Comparison of ENCODE assay signal across 9 cellular contexts in the genomic region with DNA sequence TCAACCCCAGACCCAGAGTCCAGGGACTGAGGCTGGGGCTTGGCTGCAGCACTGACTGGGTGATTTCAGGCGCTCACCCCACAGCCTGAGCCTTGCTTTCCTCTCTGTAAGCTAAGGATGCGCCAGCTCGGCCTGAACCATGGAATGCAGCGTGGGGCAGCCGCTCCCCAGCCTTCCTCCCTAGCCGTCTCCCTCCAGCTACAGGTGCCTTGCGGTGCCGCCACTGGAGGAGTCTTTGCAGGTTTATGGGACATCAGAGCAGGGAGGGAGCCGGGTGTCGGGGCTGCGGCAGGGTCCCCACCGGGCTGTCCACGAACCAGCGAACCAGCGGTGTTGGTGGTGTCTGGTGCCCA. TPM values are rescaled to one million over a fixed set of nuclear protein-coding genes. Genes with fewer than 3 reads are reported as not detected.
A peak's percentile ranks its signal among the peaks of the same experiment; 100 is the strongest.
DNase-seq lines count a peak whose midpoint lies in the region; ATAC-seq and TF ChIP-seq lines count a peak whose summit lies in the region.
"Had no signal": no experiment of that assay in that cellular context is flagged by ENCODE, and none has a peak within 500 bp of the region (broad histone marks: within the 10 kb centered on the region; RNA-seq: fewer than 3 reads in every experiment).

No MANE protein-coding gene starts in this region.

- peaks cover 19% of the 10 kb centered on the region for H3K4me1 ChIP-seq in lower lobe of right lung
- peaks cover 15% of the 10 kb centered on the region for H3K4me1 ChIP-seq in suprapubic skin

- peak overlapping the region; percentile 67 for H3K4me3 Mint-ChIP-seq in T-helper 1 cell treated with Interleukin-12 subunit alpha and Interleukin-12 subunit beta and Interleukin-4 antibody, amounts not matched to agents 30 μg/mL and 1 μg/mL, for 36 hours
- H3K4me3 Mint-ChIP-seq in central memory CD8-positive, alpha-beta T cell: peak overlapping the region; percentile 79

- H3K4me1 Mint-ChIP-seq in T-helper 1 cell treated with Interleukin-12 subunit alpha and Interleukin-12 subunit beta and Interleukin-4 antibody, amounts not matched to agents 30 μg/mL and 1 μg/mL, for 36 hours (ENCODE audit: low read depth): peaks cover 19% of the 10 kb centered on the region
- peaks cover 56% of the 10 kb centered on the region for H3K4me1 Mint-ChIP-seq in central memory CD8-positive, alpha-beta T cell

- peak overlapping the region; percentile 31 for H3K27ac ChIP-seq in lower lobe of right lung
- no peak overlapping the region for H3K27ac ChIP-seq in suprapubic skin

- H3K27ac Mint-ChIP-seq in T-helper 1 cell treated with Interleukin-12 subunit alpha and Interleukin-12 subunit beta and Interleukin-4 antibody, amounts not matched to agents 30 μg/mL and 1 μg/mL, for 36 hours: no peak overlapping the region
- H3K27ac Mint-ChIP-seq in central memory CD8-positive, alpha-beta T cell (ENCODE audit: low read depth): no peak overlapping the region

- TF ChIP-seq POLR2A in suprapubic skin (IDR thresholded peaks at IDR 0.05): no peak

- TF ChIP-seq EP300 in suprapubic skin (IDR thresholded peaks at IDR 0.05): no peak

- no peaks in the 10 kb centered on the region for H3K36me3 ChIP-seq in lower lobe of right lung
- H3K36me3 ChIP-seq in suprapubic skin: no peaks in the 10 kb centered on the region

- peaks cover 6% of the 10 kb centered on the region for H3K27me3 ChIP-seq in lower lobe of right lung (ENCODE audit: low read depth)
- no peaks in the 10 kb centered on the region for H3K27me3 ChIP-seq in suprapubic skin

- H3K4me3 ChIP-seq in lower lobe of right lung (peak overlapping the region; percentile 61), suprapubic skin (peak overlapping the region; percentile 67)

- intact Hi-C loops in lower lobe of right lung (cut with DNase I): no loop called here

- peaks cover 5% of the 10 kb centered on the region for H3K36me3 Mint-ChIP-seq in T-helper 1 cell treated with Interleukin-12 subunit alpha and Interleukin-12 subunit beta and Interleukin-4 antibody, amounts not matched to agents 30 μg/mL and 1 μg/mL, for 36 hours (ENCODE audit: low read depth)
- H3K36me3 Mint-ChIP-seq in central memory CD8-positive, alpha-beta T cell (ENCODE audit: insufficient read depth): peaks cover 17% of the 10 kb centered on the region

- no peak for TF ChIP-seq CTCF in lower lobe of right lung (IDR thresholded peaks at IDR 0.05)
- TF ChIP-seq CTCF in suprapubic skin (IDR thresholded peaks at IDR 0.05): no peak

- peaks cover 5% of the 10 kb centered on the region for H3K9me3 Mint-ChIP-seq in T-helper 1 cell treated with Interleukin-12 subunit alpha and Interleukin-12 subunit beta and Interleukin-4 antibody, amounts not matched to agents 30 μg/mL and 1 μg/mL, for 36 hours
- no peaks in the 10 kb centered on the region for H3K9me3 Mint-ChIP-seq in central memory CD8-positive, alpha-beta T cell

- H3K9me3 ChIP-seq in lower lobe of right lung (no peaks in the 10 kb centered on the region), suprapubic skin (no peaks in the 10 kb centered on the region)

- WGBS in suprapubic skin: 56% methylated on average over 2 of the region's 15 CpGs

- no peak for DNase-seq in T-helper 1 cell
- DNase-seq in central memory CD8-positive, alpha-beta T cell (ENCODE audit: low spot score in 2 of 2): no peak
- DNase-seq in lower lobe of right lung: no peak
- no peak for DNase-seq in suprapubic skin (ENCODE audit: low spot score in 2 of 2)
- no peak for DNase-seq in kidney glomerular epithelial cell (lab: John Stamatoyannopoulos, UW)
- no peak for DNase-seq in cerebellar nuclear complex (lab: John Stamatoyannopoulos, UW)
- DNase-seq: NCI-H2081 had no signal

- peak; percentile 13 for ATAC-seq in central memory CD8-positive, alpha-beta T cell (replicated peaks; ENCODE audit: extremely low read depth, poor library complexity, severe bottlenecking)
- peak; percentile 69 to 75 for ATAC-seq in lower lobe of right lung
- no peak for ATAC-seq in HG03108 (IDR thresholded peaks at IDR 0.05; ENCODE audit: unreplicated experiment)

- H3K27me3 Mint-ChIP-seq in T-helper 1 cell treated with Interleukin-12 subunit alpha and Interleukin-12 subunit beta and Interleukin-4 antibody, amounts not matched to agents 30 μg/mL and 1 μg/mL, for 36 hours (ENCODE audit: low read depth): peaks cover 21% of the 10 kb centered on the region
- H3K27me3 Mint-ChIP-seq in central memory CD8-positive, alpha-beta T cell: no peaks in the 10 kb centered on the region

RNA-seq across cellular contexts. Expression of a gene that starts 19.4 kb away (rescaled TPM):
- total RNA-seq in lower lobe of right lung (160 TPM), suprapubic skin (100 to 1,000 TPM; 104 to 149 (median 119) TPM)
